Comparison of ENCODE assay signal across 12 cellular contexts in the genomic region with DNA sequence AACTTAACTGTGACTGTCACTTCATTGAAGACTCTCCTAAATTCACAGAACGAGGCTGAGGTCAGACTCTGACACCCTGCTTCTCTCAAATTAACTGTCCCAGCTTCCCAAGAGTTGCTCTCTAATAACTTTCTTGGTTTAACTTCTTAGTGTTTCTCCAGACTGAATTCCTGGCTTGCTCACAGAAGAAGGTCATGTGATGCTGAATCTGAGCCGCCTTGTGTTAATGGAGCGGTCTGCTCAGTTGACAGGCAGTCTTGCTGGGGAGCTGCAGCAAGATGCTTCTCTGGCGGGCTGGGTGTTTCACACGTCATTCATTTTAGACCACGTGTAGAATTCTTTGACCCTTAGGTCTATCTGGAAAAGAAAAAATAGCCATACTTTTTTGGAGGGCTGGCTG.
DNase-seq lines count a peak whose midpoint lies in the region; ATAC-seq and TF ChIP-seq lines count a peak whose summit lies in the region.
"Had no signal": no experiment of that assay in that cellular context is flagged by ENCODE, and none has a peak within 500 bp of the region (broad histone marks: within the 10 kb centered on the region; RNA-seq: fewer than 3 reads in every experiment).

No MANE protein-coding gene starts in this region.

- no peak overlapping the region for H3K9ac ChIP-seq in IMR-90 (ENCODE audit: low read depth, low read length)

- H3K23ac ChIP-seq in IMR-90 (ENCODE audit: low read depth, low read length): no peak overlapping the region

- peaks cover 18% of the 10 kb centered on the region for H3K36me3 ChIP-seq in IMR-90 (ENCODE audit: control insufficient read depth, insufficient read depth, low read length)

- peaks cover 57 to 70% of the 10 kb centered on the region in 2 experiments for H3K79me1 ChIP-seq in IMR-90 (ENCODE audit: low read depth in 1 of 2, low read length in 2 of 2)

- H3K9me3 Mint-ChIP-seq in chondrocyte (ENCODE audit: low read depth): no peaks in the 10 kb centered on the region
- H3K9me3 Mint-ChIP-seq in naive thymus-derived CD8-positive, alpha-beta T cell: no peaks in the 10 kb centered on the region

- H4K8ac ChIP-seq in IMR-90 (ENCODE audit: low read depth in 2 of 2, low read length in 2 of 2): no peak overlapping the region

- H3K18ac ChIP-seq in IMR-90 (ENCODE audit: low read depth, low read length): no peak overlapping the region

- POLR2A ChIA-PET in IMR-90 (lab: Charles Lee; ENCODE audit: unreplicated experiment): no interaction called here
- POLR2A ChIA-PET in naive thymus-derived CD8-positive, alpha-beta T cell (lab: Charles Lee): no interaction called here

- no peak overlapping the region for H2AFZ ChIP-seq in IMR-90 (replicated peaks; ENCODE audit: low read length, poor library complexity)

- DNase-seq in IMR-90 (peak; percentile 75), chondrocyte (ENCODE audit: low spot score) (no peak), iris pigment epithelial cell (ENCODE audit: low read depth) (peak; percentile 82), sciatic nerve (ENCODE audit: low spot score) (no peak), NCI-H1694 treated with DMSO at 0.1 percent for 48 hours (lab: John Stamatoyannopoulos, UW) (no peak), SHP77 (lab: John Stamatoyannopoulos, UW) (no peak)
- no peak for DNase-seq in naive thymus-derived CD8-positive, alpha-beta T cell
- DNase-seq: activated CD4-positive, alpha-beta T cell treated with anti-CD3 and anti-CD28 coated beads, Interleukin-2, amount 50 U/mL, for 1 hour; OCI-M1; pancreas; T-helper 17 cell had no signal

- TF ChIP-seq CTCF in IMR-90 (conservative IDR thresholded peaks at IDR 0.05; ENCODE audit: low read depth, low read length) (no peak), chondrocyte (IDR thresholded peaks at IDR 0.05) (no peak)

- H3K4ac ChIP-seq in IMR-90 (ENCODE audit: low read depth, low read length): no peak overlapping the region

- H3K4me1 ChIP-seq in IMR-90 (ENCODE audit: control insufficient read depth, insufficient read depth, low read length): peaks cover 15% of the 10 kb centered on the region

- no peak overlapping the region for H2AK5ac ChIP-seq in IMR-90 (ENCODE audit: low read depth, low read length)

- peak overlapping the region; percentile 81 for H3K27ac Mint-ChIP-seq in chondrocyte (ENCODE audit: unreplicated experiment)
- no peak overlapping the region for H3K27ac Mint-ChIP-seq in naive thymus-derived CD8-positive, alpha-beta T cell
- H3K27ac Mint-ChIP-seq: T-helper 17 cell had no signal

- no peak for TF ChIP-seq RAD21 in IMR-90 (IDR thresholded peaks at IDR 0.05; ENCODE audit: low read length)

- no peak overlapping the region for H3K27ac ChIP-seq in IMR-90 (ENCODE audit: insufficient read depth, low read length)
- H3K27ac ChIP-seq: pancreas had no signal

- peak overlapping the region; percentile 29 for H3K4me2 ChIP-seq in IMR-90 (ENCODE audit: low read depth, low read length)

- H3K9me3 ChIP-seq in IMR-90 (ENCODE audit: control insufficient read depth, insufficient read depth, low read length): no peaks in the 10 kb centered on the region
- H3K9me3 ChIP-seq: pancreas had no signal

- no peak overlapping the region for H2AK9ac ChIP-seq in IMR-90 (replicated peaks; ENCODE audit: low read depth, low read length, poor library complexity)

- no peak overlapping the region for H4K5ac ChIP-seq in IMR-90 (ENCODE audit: low read depth, low read length)

- no peak for TF ChIP-seq POLR2A in IMR-90 (IDR thresholded peaks at IDR 0.05; ENCODE audit: low read depth, low read length)

- peaks cover 7% of the 10 kb centered on the region for H3K36me3 Mint-ChIP-seq in chondrocyte (ENCODE audit: low read depth)
- peaks cover 6 to 45% (median 24%) of the 10 kb centered on the region in 3 donors for H3K36me3 Mint-ChIP-seq in naive thymus-derived CD8-positive, alpha-beta T cell

- intact Hi-C loops in IMR-90 (cut with micrococcal nuclease) (loop anchor here (10.0 kb wide), 1 partner anchor 407 kb away; no protein-coding TSS in a partner anchor), sciatic nerve (cut with DNase I) (no loop called here)

- no TSS peak for BruUV-seq in IMR-90 (replicated peaks; lab: Mats Ljungman, UMichigan)

- no peak overlapping the region for H2BK20ac ChIP-seq in IMR-90 (ENCODE audit: low read depth, low read length)

- no peaks in the 10 kb centered on the region for H3K27me3 Mint-ChIP-seq in chondrocyte (ENCODE audit: low read depth)
- H3K27me3 Mint-ChIP-seq in naive thymus-derived CD8-positive, alpha-beta T cell: no peaks in the 10 kb centered on the region
- H3K27me3 Mint-ChIP-seq: T-helper 17 cell had no signal

- CTCF ChIA-PET in IMR-90 (lab: Yijun Ruan, JAX): interaction anchor here (0.5 kb wide), 1 partner anchor 10 kb away, joined by 3 read pairs; no protein-coding TSS in a partner anchor

- H3K14ac ChIP-seq in IMR-90 (replicated peaks; ENCODE audit: low read depth, low read length): 0 out of 2 replicates have a peak overlapping the region, but pooled peaks have one; percentile 30

- H2BK15ac ChIP-seq in IMR-90 (ENCODE audit: low read depth, low read length): no peak overlapping the region

- peaks cover 37% of the 10 kb centered on the region for H3K4me1 Mint-ChIP-seq in chondrocyte (ENCODE audit: low read depth)
- peaks cover 15 to 56% (median 37%) of the 10 kb centered on the region in 4 donors for H3K4me1 Mint-ChIP-seq in naive thymus-derived CD8-positive, alpha-beta T cell

- no peak overlapping the region for H3K4me3 ChIP-seq in IMR-90 (ENCODE audit: insufficient read depth, low read depth, low read length)
- H3K4me3 ChIP-seq: pancreas had no signal

- H2BK5ac ChIP-seq in IMR-90 (ENCODE audit: low read depth, low read length, poor library complexity, severe bottlenecking): no peak overlapping the region

- no peak overlapping the region for H2BK120ac ChIP-seq in IMR-90 (ENCODE audit: low read depth, low read length)

- H4K20me1 ChIP-seq in IMR-90 (ENCODE audit: insufficient read depth, low read length): peaks cover 58% of the 10 kb centered on the region

- H4K91ac ChIP-seq in IMR-90 (ENCODE audit: insufficient read depth, low read depth, low read length): no peak overlapping the region

- no peak overlapping the region for H3K4me3 Mint-ChIP-seq in chondrocyte (ENCODE audit: unreplicated experiment)
- no peak overlapping the region for H3K4me3 Mint-ChIP-seq in naive thymus-derived CD8-positive, alpha-beta T cell
- H3K4me3 Mint-ChIP-seq: T-helper 17 cell had no signal

- in situ Hi-C loops in IMR-90 (cut with MboI; ENCODE audit: low sequenced_read_pairs): no loop called here

- peaks cover 15% of the 10 kb centered on the region for H3K9me1 ChIP-seq in IMR-90 (ENCODE audit: insufficient read depth, low read length)

- H3K56ac ChIP-seq in IMR-90 (ENCODE audit: extremely low read depth, insufficient read depth, low read length): no peak overlapping the region

- ATAC-seq in IMR-90 (ENCODE audit: low read depth): peak; percentile 65
- ATAC-seq in sciatic nerve: peak; percentile 71
- ATAC-seq in GM21367 (IDR thresholded peaks at IDR 0.05; ENCODE audit: unreplicated experiment): no peak
- no peak for ATAC-seq in naive thymus-derived CD8-positive, alpha-beta T cell
- ATAC-seq: T-helper 17 cell had no signal

- no CpG with 5 or more reads among the region's 6 CpGs for WGBS in IMR-90 (ENCODE audit: extremely low coverage in 2 of 2, insufficient read length in 1 of 2), 2 experiments

- dilution Hi-C loops in IMR-90 (cut with HindIII; ENCODE audit: low sequenced_read_pairs, unreplicated experiment): no loop called here

- no peaks in the 10 kb centered on the region for H3K27me3 ChIP-seq in IMR-90 (ENCODE audit: control insufficient read depth, insufficient read depth, low read length)
- H3K27me3 ChIP-seq: pancreas had no signal

TF ChIP-seq in IMR-90, 13 proteins besides CTCF, POLR2A, EP300 and RAD21:
- TF ChIP-seq, protein P1, sequence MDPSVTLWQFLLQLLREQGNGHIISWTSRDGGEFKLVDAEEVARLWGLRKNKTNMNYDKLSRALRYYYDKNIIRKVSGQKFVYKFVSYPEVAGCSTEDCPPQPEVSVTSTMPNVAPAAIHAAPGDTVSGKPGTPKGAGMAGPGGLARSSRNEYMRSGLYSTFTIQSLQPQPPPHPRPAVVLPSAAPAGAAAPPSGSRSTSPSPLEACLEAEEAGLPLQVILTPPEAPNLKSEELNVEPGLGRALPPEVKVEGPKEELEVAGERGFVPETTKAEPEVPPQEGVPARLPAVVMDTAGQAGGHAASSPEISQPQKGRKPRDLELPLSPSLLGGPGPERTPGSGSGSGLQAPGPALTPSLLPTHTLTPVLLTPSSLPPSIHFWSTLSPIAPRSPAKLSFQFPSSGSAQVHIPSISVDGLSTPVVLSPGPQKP (IDR thresholded peaks at IDR 0.05; ENCODE audit: borderline replicate concordance, low read depth, low read length): no peak
- TF ChIP-seq BHLHE40 (IDR thresholded peaks at IDR 0.05; ENCODE audit: low read depth, low read length) (no peak), MXI1 (IDR thresholded peaks at IDR 0.05; ENCODE audit: borderline replicate concordance, low read depth, low read length) (0 out of 2 replicates have a peak, but pooled peaks have one; percentile 16), SMC3 (IDR thresholded peaks at IDR 0.05; ENCODE audit: low read depth, low read length) (peak; percentile 5; the same call in 1 of the 2 replicates), RCOR1 (IDR thresholded peaks at IDR 0.05; ENCODE audit: insufficient replicate concordance, low read length) (no peak), MAFK (IDR thresholded peaks at IDR 0.05; ENCODE audit: low read depth, low read length) (no peak)
- TF ChIP-seq, protein P2, sequence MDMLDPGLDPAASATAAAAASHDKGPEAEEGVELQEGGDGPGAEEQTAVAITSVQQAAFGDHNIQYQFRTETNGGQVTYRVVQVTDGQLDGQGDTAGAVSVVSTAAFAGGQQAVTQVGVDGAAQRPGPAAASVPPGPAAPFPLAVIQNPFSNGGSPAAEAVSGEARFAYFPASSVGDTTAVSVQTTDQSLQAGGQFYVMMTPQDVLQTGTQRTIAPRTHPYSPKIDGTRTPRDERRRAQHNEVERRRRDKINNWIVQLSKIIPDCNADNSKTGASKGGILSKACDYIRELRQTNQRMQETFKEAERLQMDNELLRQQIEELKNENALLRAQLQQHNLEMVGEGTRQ (IDR thresholded peaks at IDR 0.05; ENCODE audit: low read depth, low read length): peak; percentile 86
TF ChIP-seq in IMR-90: peak in this region for 3.

Comparison
In these comparisons a context has a peak if more than half of its experiments do, and no peak if none do; other contexts are left out.
1. ATAC-seq: peak in IMR-90 (single experiment) and sciatic nerve (single experiment); none in GM21367 (single experiment) and naive thymus-derived CD8-positive, alpha-beta T cell (0 of 2).
2. DNase-seq: peak in IMR-90 (single experiment) and iris pigment epithelial cell (single experiment); none in chondrocyte (single experiment), sciatic nerve (single experiment), NCI-H1694 treated with DMSO at 0.1 percent for 48 hours (single experiment), SHP77 (0 of 2) and naive thymus-derived CD8-positive, alpha-beta T cell (0 of 10).